Comparison of ENCODE assay signal across 23 cellular contexts in the genomic region with DNA sequence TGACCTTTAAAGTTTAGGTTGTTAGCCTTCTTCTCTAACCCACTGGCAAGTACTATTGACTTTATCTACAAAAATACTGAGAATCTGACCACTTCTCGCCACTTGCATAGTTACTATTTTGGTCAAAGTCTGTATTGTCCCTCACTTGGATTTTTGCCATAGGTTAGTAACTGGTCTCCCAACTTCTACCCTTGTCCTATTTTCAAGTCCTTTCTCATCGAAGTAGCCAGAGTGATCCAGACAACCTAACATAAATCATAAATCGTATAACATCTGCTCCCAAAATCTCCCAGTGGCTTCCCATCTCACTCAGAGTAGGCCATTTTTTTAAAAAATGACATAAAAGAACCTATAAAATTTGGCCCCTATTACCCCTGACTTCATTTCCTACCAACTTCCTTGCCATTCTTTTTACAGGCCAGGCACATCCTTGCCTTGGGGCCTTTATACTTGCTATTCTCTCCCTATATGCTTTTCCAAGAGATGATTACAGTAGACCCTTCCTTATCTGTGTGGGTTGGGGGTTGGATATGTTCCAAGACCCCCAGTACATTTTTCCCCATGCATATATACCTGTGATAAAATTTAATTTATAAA. TPM values are rescaled to one million over a fixed set of nuclear protein-coding genes. Genes with fewer than 3 reads are reported as not detected.
DNase-seq lines count a peak whose midpoint lies in the region; ATAC-seq and TF ChIP-seq lines count a peak whose summit lies in the region.
"Had no signal": no experiment of that assay in that cellular context is flagged by ENCODE, and none has a peak within 500 bp of the region (broad histone marks: within the 10 kb centered on the region; RNA-seq: fewer than 3 reads in every experiment).

No MANE protein-coding gene starts in this region.

- H3K27ac ChIP-seq in breast epithelium: peak overlapping the region; percentile 56 to 70
- no peak overlapping the region for H3K27ac ChIP-seq in mammary epithelial cell (ENCODE audit: insufficient read depth, low read depth, low read length)
- peak overlapping the region; percentile 16 for H3K27ac ChIP-seq in subcutaneous abdominal adipose tissue (ENCODE audit: low read depth, low read length)
- H3K27ac ChIP-seq: hepatocyte, WERI-Rb-1 had no signal

- intact Hi-C loops in breast epithelium (cut with DNase I; ENCODE audit: low total_unique reads): no loop called here
- intact Hi-C loops in mammary epithelial cell (cut with micrococcal nuclease): no loop called here

- no peak overlapping the region for H3K9ac ChIP-seq in mammary epithelial cell (ENCODE audit: insufficient read depth, low read length)
- H3K9ac ChIP-seq in subcutaneous abdominal adipose tissue (ENCODE audit: low read length in 5 of 5): no peak overlapping the region

- CTCF ChIA-PET in mammary epithelial cell (lab: Charles Lee; ENCODE audit: low non-redundant PET): no interaction called here

- 95% methylated on average over 3 of the region's 3 CpGs for WGBS in mammary epithelial cell (ENCODE audit: low coverage, missing lambda C conversion rate)

- no peak for DNase-seq in breast epithelium (ENCODE audit: low spot score in 2 of 2)
- no peak for DNase-seq in mammary epithelial cell
- peak; percentile 23 to 65 for DNase-seq in dermis microvascular lymphatic vessel endothelial cell (ENCODE audit: low read depth in 2 of 2)
- DNase-seq in myocyte (ENCODE audit: low read depth): peak; percentile 14
- no peak for DNase-seq in activated gamma-delta T cell treated with Interleukin-2 at 50 U/mL for 16 hours
- no peak for DNase-seq in SW480 (ENCODE audit: low spot score)
- DNase-seq: activated T-cell treated with anti-CD3 and anti-CD28 coated beads for 4 hours; BE2C; DND-41; endodermal cell; H7; KG1; naive thymus-derived CD8-positive, alpha-beta T cell; NCI-H187; NCI-H2227 treated with DMSO at 0.1 percent for 48 hours; OCI-M1; pancreas; SIG-M5; T-helper 2 cell; WERI-Rb-1 had no signal

- no TSS peak for BruUV-seq in mammary epithelial cell (replicated peaks; lab: Mats Ljungman, UMichigan)

- no peak overlapping the region for H3K4me2 ChIP-seq in mammary epithelial cell (ENCODE audit: insufficient read depth, low read depth, low read length)
- H3K4me2 ChIP-seq: hepatocyte had no signal

- no peak for TF ChIP-seq POLR2A in breast epithelium (IDR thresholded peaks at IDR 0.05)

- dilution Hi-C loops in mammary epithelial cell (cut with HindIII; ENCODE audit: low sequenced_read_pairs): no loop called here

- H3K36me3 ChIP-seq in breast epithelium (no peaks in the 10 kb centered on the region), mammary epithelial cell (ENCODE audit: insufficient read depth, low read length) (no peaks in the 10 kb centered on the region), subcutaneous abdominal adipose tissue (ENCODE audit: control insufficient read depth in 5 of 5, insufficient read depth in 5 of 5, low read length in 5 of 5) (no peaks in the 10 kb centered on the region)
- H3K36me3 ChIP-seq: BE2C, pancreas had no signal

- H4K20me1 ChIP-seq in mammary epithelial cell (ENCODE audit: insufficient read depth, low read length): no peaks in the 10 kb centered on the region

- in situ Hi-C loops in mammary epithelial cell (cut with MboI; ENCODE audit: low sequenced_read_pairs in 2 of 2): no loop called here

- TF ChIP-seq CTCF in breast epithelium (IDR thresholded peaks at IDR 0.05): no peak
- TF ChIP-seq CTCF in mammary epithelial cell (conservative IDR thresholded peaks at IDR 0.05 in 1 of 2, IDR thresholded peaks at IDR 0.05 in 1 of 2; ENCODE audit: extremely low read depth in 1 of 2, insufficient read depth in 1 of 2, low read depth in 1 of 2, low read length in 2 of 2): no peak

- H3K79me2 ChIP-seq in mammary epithelial cell (ENCODE audit: insufficient read depth, low read length): peaks cover 83% of the 10 kb centered on the region

- H3K27me3 ChIP-seq in breast epithelium (no peaks in the 10 kb centered on the region), mammary epithelial cell (ENCODE audit: insufficient read depth, low read length) (no peaks in the 10 kb centered on the region), subcutaneous abdominal adipose tissue (ENCODE audit: control insufficient read depth in 5 of 5, insufficient read depth in 4 of 5, low read length in 5 of 5) (no peaks in the 10 kb centered on the region)
- H3K27me3 ChIP-seq: BE2C, hepatocyte, pancreas had no signal

- H3K9me3 ChIP-seq in breast epithelium: no peaks in the 10 kb centered on the region
- no peaks in the 10 kb centered on the region for H3K9me3 ChIP-seq in mammary epithelial cell (replicated peaks; ENCODE audit: insufficient read depth, low read length)
- peaks cover 0 to 12% (median 7%) of the 10 kb centered on the region in 5 donors for H3K9me3 ChIP-seq in subcutaneous abdominal adipose tissue (ENCODE audit: control insufficient read depth in 5 of 5, low read length in 5 of 5)
- H3K9me3 ChIP-seq: BE2C, pancreas had no signal

- H2AFZ ChIP-seq in mammary epithelial cell (ENCODE audit: low read depth, low read length): no peak overlapping the region
- H2AFZ ChIP-seq: hepatocyte had no signal

- H3K4me1 ChIP-seq in breast epithelium (peaks cover 0 to 21% of the 10 kb centered on the region in 2 donors), mammary epithelial cell (ENCODE audit: insufficient read depth, low read length) (peaks cover 13% of the 10 kb centered on the region), subcutaneous abdominal adipose tissue (ENCODE audit: control insufficient read depth in 5 of 5, insufficient read depth in 5 of 5, low read length in 5 of 5) (peaks cover 0 to 29% (median 27%) of the 10 kb centered on the region in 5 donors)
- H3K4me1 ChIP-seq: BE2C had no signal

- ATAC-seq in GM21737 (IDR thresholded peaks at IDR 0.05; ENCODE audit: unreplicated experiment): no peak
- ATAC-seq: naive thymus-derived CD8-positive, alpha-beta T cell had no signal

- no peak overlapping the region for H3K4me3 ChIP-seq in breast epithelium
- no peak overlapping the region for H3K4me3 ChIP-seq in mammary epithelial cell (replicated peaks in 1 of 3; ENCODE audit: insufficient read depth in 1 of 3, low read depth in 2 of 3, low read length in 3 of 3)
- no peak overlapping the region for H3K4me3 ChIP-seq in subcutaneous abdominal adipose tissue (ENCODE audit: low read depth in 1 of 5, low read length in 5 of 5)
- H3K4me3 ChIP-seq: hepatocyte, pancreas had no signal

RNA-seq across cellular contexts. Expression of a gene that starts 29.0 kb away (rescaled TPM):
- 100 to 1,000 TPM; 119 to 156 (median 125) TPM for total RNA-seq in breast epithelium
- 100 to 1,000 TPM in 1 of 2 donors, 10 to 100 TPM in 1; 72.9 to 118 TPM for total RNA-seq in mammary epithelial cell
- 20.0 TPM for polyA plus RNA-seq in mammary epithelial cell
- polyA minus RNA-seq in mammary epithelial cell: 48.3 TPM
- total RNA-seq in dermis microvascular lymphatic vessel endothelial cell: 67.5 and 85.6 TPM in 2 replicates
- 46.3 and 69.6 TPM in 2 replicates for total RNA-seq in myocyte
- polyA plus RNA-seq in myocyte (2012): 25.0 TPM

Comparison
In these comparisons a context has a peak if more than half of its experiments do, and no peak if none do; other contexts are left out.
1. DNase-seq: peak in dermis microvascular lymphatic vessel endothelial cell (2 of 2) and myocyte (single experiment); none in breast epithelium (0 of 2), mammary epithelial cell (single experiment), activated gamma-delta T cell treated with Interleukin-2 at 50 U/mL for 16 hours (single experiment) and SW480 (single experiment).